Comparison of ENCODE assay signal across 18 cellular contexts in genomic region chr7:32108651-32109050, GRCh38. TPM values are rescaled to one million over a fixed set of nuclear protein-coding genes. Genes with fewer than 3 reads are reported as not detected.
A peak's percentile ranks its signal among the peaks of the same experiment; 100 is the strongest.
DNase-seq lines count a peak whose midpoint lies in the region; ATAC-seq, FAIRE-seq and TF ChIP-seq lines count a peak whose summit lies in the region.
"Had no signal": no experiment of that assay in that cellular context is flagged by ENCODE, and none has a peak within 500 bp of the region (broad histone marks: within the 10 kb centered on the region; RNA-seq: fewer than 3 reads in every experiment).

No MANE protein-coding gene starts in this region.

- no peaks in the 10 kb centered on the region for H3K36me3 ChIP-seq in keratinocyte (ENCODE audit: control insufficient read depth in 2 of 2, extremely low read depth in 1 of 2, insufficient read depth in 2 of 2, low read length in 2 of 2)
- no peaks in the 10 kb centered on the region for H3K36me3 ChIP-seq in hepatocyte (replicated peaks; ENCODE audit: insufficient read depth, low read depth)
- H3K36me3 ChIP-seq: Peyer's patch, SJCRH30 had no signal

- FAIRE-seq in keratinocyte (lab: Jason Lieb, UNC): peak; percentile 97
- FAIRE-seq: HTR-8/SVneo had no signal

- H3K4me1 ChIP-seq in keratinocyte (ENCODE audit: control insufficient read depth, extremely low read depth, insufficient read depth, low read length): peaks cover 5% of the 10 kb centered on the region
- H3K4me1 ChIP-seq in hepatocyte (ENCODE audit: insufficient read depth): no peaks in the 10 kb centered on the region
- H3K4me1 ChIP-seq: Peyer's patch, SJCRH30 had no signal

- H4K20me1 ChIP-seq in keratinocyte (ENCODE audit: control insufficient read depth, extremely low read depth, insufficient read depth, low read length) (no peaks in the 10 kb centered on the region), hepatocyte (ENCODE audit: insufficient read depth, poor library complexity, severe bottlenecking) (no peaks in the 10 kb centered on the region)

- no peak overlapping the region for H3K9ac ChIP-seq in keratinocyte (ENCODE audit: control insufficient read depth, extremely low read depth, insufficient read depth, low read length)

- intact Hi-C loops in CD14-positive monocyte (cut with micrococcal nuclease): no loop called here

- no peak for TF ChIP-seq CTCF in epithelial cell of esophagus (IDR thresholded peaks at IDR 0.05; ENCODE audit: insufficient read depth, low read depth, low read length, missing control alignments)
- TF ChIP-seq CTCF in keratinocyte (optimal IDR thresholded peaks at IDR 0.05 in 1 of 3, IDR thresholded peaks at IDR 0.05 in 1 of 3, conservative IDR thresholded peaks at IDR 0.05 in 1 of 3; ENCODE audit: extremely low read depth in 1 of 3, insufficient read depth in 2 of 3, low read length in 3 of 3): no peak
- no peak for TF ChIP-seq CTCF in hepatocyte (IDR thresholded peaks at IDR 0.05; ENCODE audit: poor library complexity)
- TF ChIP-seq CTCF in CD14-positive monocyte (IDR thresholded peaks at IDR 0.05): no peak

- H3K4me3 ChIP-seq in epithelial cell of esophagus (ENCODE audit: low read length): no peak overlapping the region
- no peak overlapping the region for H3K4me3 ChIP-seq in keratinocyte (ENCODE audit: control insufficient read depth in 2 of 3, extremely low read depth in 1 of 3, insufficient read depth in 2 of 3, low read depth in 1 of 3, low read length in 3 of 3)
- H3K4me3 ChIP-seq in hepatocyte: no peak overlapping the region
- H3K4me3 ChIP-seq: Peyer's patch, SJCRH30 had no signal

- H3K27me3 ChIP-seq in keratinocyte (ENCODE audit: control insufficient read depth, extremely low read depth, insufficient read depth, low read length) (no peaks in the 10 kb centered on the region), hepatocyte (no peaks in the 10 kb centered on the region)
- H3K27me3 ChIP-seq: Peyer's patch, SJCRH30 had no signal

- peaks cover 3 to 22% (median 15%) of the 10 kb centered on the region in 7 donors for H3K9me3 Mint-ChIP-seq in CD14-positive monocyte

- dilution Hi-C loops in keratinocyte (cut with MboI; ENCODE audit: extremely low pct_ligation_motif_present, low sequenced_read_pairs): no loop called here

- H3K27ac ChIP-seq in keratinocyte (ENCODE audit: control insufficient read depth, insufficient read depth, low read length) (no peak overlapping the region), hepatocyte (no peak overlapping the region)
- H3K27ac ChIP-seq: Peyer's patch, SJCRH30 had no signal

- H3K27ac Mint-ChIP-seq in CD14-positive monocyte: no peak overlapping the region

- H3K4me2 ChIP-seq in keratinocyte (ENCODE audit: control insufficient read depth, extremely low read depth, insufficient read depth, low read depth, low read length): no peak overlapping the region
- no peak overlapping the region for H3K4me2 ChIP-seq in hepatocyte

- DNase-seq in LoVo (ENCODE audit: low spot score) (peak; percentile 38), RPMI7951 (ENCODE audit: low read depth) (peak; percentile 50), epithelial cell of esophagus (ENCODE audit: low read depth) (peak; percentile 6), keratinocyte (ENCODE audit: low read depth, low spot score) (peak; percentile 40), ureter (ENCODE audit: low spot score) (no peak), hepatocyte (ENCODE audit: low spot score) (no peak), CD14-positive monocyte (ENCODE audit: low spot score) (no peak)
- DNase-seq: CD8-positive, alpha-beta memory T cell; DMS 273 treated with DMSO at 0.1 percent for 48 hours; EL; HCEC 1CT; NCI-H1092; NCI-H1694; NCI-H774; Peyer's patch; SJCRH30 had no signal

- H3K9me3 ChIP-seq in keratinocyte (ENCODE audit: control insufficient read depth, low read depth, low read length): peaks cover 15% of the 10 kb centered on the region
- no peaks in the 10 kb centered on the region for H3K9me3 ChIP-seq in hepatocyte (ENCODE audit: low read depth)
- H3K9me3 ChIP-seq: Peyer's patch, SJCRH30 had no signal

- peaks cover 0 to 1% (median 0%) of the 10 kb centered on the region in 3 donors for H3K27me3 Mint-ChIP-seq in CD14-positive monocyte (ENCODE audit: low read depth in 3 of 3)
- H3K27me3 Mint-ChIP-seq: CD8-positive, alpha-beta memory T cell had no signal

- no peaks in the 10 kb centered on the region for H3K9me1 ChIP-seq in keratinocyte (ENCODE audit: control insufficient read depth, extremely low read depth, insufficient read depth, low read length)

- H2AFZ ChIP-seq in keratinocyte (ENCODE audit: control insufficient read depth, low read length) (peak overlapping the region; percentile 49), hepatocyte (no peak overlapping the region)

- H3K4me1 Mint-ChIP-seq in CD14-positive monocyte: no peaks in the 10 kb centered on the region
- H3K4me1 Mint-ChIP-seq: CD8-positive, alpha-beta memory T cell had no signal

- no peaks in the 10 kb centered on the region for H3K9me2 ChIP-seq in hepatocyte (replicated peaks; ENCODE audit: insufficient read depth)

- H3K36me3 Mint-ChIP-seq in CD14-positive monocyte: no peaks in the 10 kb centered on the region
- H3K36me3 Mint-ChIP-seq: CD8-positive, alpha-beta memory T cell had no signal

- H3K79me2 ChIP-seq in keratinocyte (ENCODE audit: control insufficient read depth, insufficient read depth, low read length) (no peaks in the 10 kb centered on the region), hepatocyte (no peaks in the 10 kb centered on the region)

- no peak for ATAC-seq in HG02610 (IDR thresholded peaks at IDR 0.05; ENCODE audit: unreplicated experiment)

- H3K4me3 Mint-ChIP-seq in CD14-positive monocyte: no peak overlapping the region
- H3K4me3 Mint-ChIP-seq: CD8-positive, alpha-beta memory T cell had no signal

- 73% methylated on average over 2 of the region's 2 CpGs for WGBS in hepatocyte (ENCODE audit: low lambda C conversion rate, missing lambda C conversion rate)

RNA-seq across cellular contexts. Expression of gene PDE1C, which starts 38.4 kb away (rescaled TPM):
- total RNA-seq in RPMI7951 (2014; rRNA removed; shearing (Covaris generic)): 17.5 and 19.1 TPM in 2 replicates
- polyA plus RNA-seq in keratinocyte (0.61 to 5.3 TPM (median 2.5 TPM) in 3 replicates), hepatocyte (1.8 and 2.7 TPM in 2 replicates), CD14-positive monocyte (not detected)
- polyA plus RNA-seq in keratinocyte (2011; ENCODE audit: low read depth): 0.46 TPM
- 1.2 and 1.4 TPM in 2 replicates for polyA plus RNA-seq in keratinocyte (2011; cell fraction: cytosol; rRNA removed)
- polyA plus RNA-seq in keratinocyte (2011; cell fraction: nucleus; rRNA removed): 2.3 and 2.9 TPM in 2 replicates
- polyA plus RNA-seq in keratinocyte (2012; ENCODE audit: low replicate concordance): 0.07 and 7.7 TPM in 2 replicates
- 4.0 to 18.8 TPM (median 11.2 TPM) in 3 replicates for polyA minus RNA-seq in keratinocyte
- polyA minus RNA-seq in keratinocyte (2011; cell fraction: cytosol; rRNA and poly(A)+ RNA removed): 5.2 TPM
- 5.2 and 12.0 TPM in 2 replicates for polyA minus RNA-seq in keratinocyte (2011; cell fraction: nucleus; rRNA and poly(A)+ RNA removed)
- total RNA-seq in ureter (12.2 TPM), hepatocyte (3.3 and 5.0 TPM in 2 replicates)
- total RNA-seq: CD8-positive, alpha-beta memory T cell had no signal
- polyA plus RNA-seq: CD8-positive, alpha-beta memory T cell had no signal

Comparison
In these comparisons a context has a peak if more than half of its experiments do, and no peak if none do; other contexts are left out.
1. DNase-seq: peak in LoVo (single experiment), RPMI7951 (single experiment), epithelial cell of esophagus (single experiment) and keratinocyte (single experiment); none in ureter (single experiment), hepatocyte (single experiment) and CD14-positive monocyte (single experiment).